8 cellular contexts compared by ENCODE assay signal in genomic region chr3:8239718-8240698, GRCh38.
DNase-seq lines count a peak whose midpoint lies in the region; ATAC-seq and TF ChIP-seq lines count a peak whose summit lies in the region.

No MANE protein-coding gene starts in this region.

- H3K27me3 ChIP-seq in heart left ventricle, result no peaks in the 10 kb centered on the region
- H3K27me3 ChIP-seq in sigmoid colon, result no peaks in the 10 kb centered on the region

- no peak overlapping the region for H3K27ac ChIP-seq in heart left ventricle
- H3K27ac ChIP-seq in sigmoid colon, result no peak overlapping the region

- peak; percentile 67 to 85 (median 76) for TF ChIP-seq CTCF in heart left ventricle (IDR thresholded peaks at IDR 0.05)
- TF ChIP-seq CTCF in sigmoid colon (IDR thresholded peaks at IDR 0.05), result peak in 3 of 4 experiments; percentile 12 to 54 (median 35)

- H3K36me3 ChIP-seq in heart left ventricle, result no peaks in the 10 kb centered on the region
- no peaks in the 10 kb centered on the region for H3K36me3 ChIP-seq in sigmoid colon

- DNase-seq in CMK (ENCODE audit: low read depth) (peak; percentile 18), NCI-H2171 (lab: John Stamatoyannopoulos, UW) (peak; percentile 1), activated T-cell treated with anti-CD3 and anti-CD28 coated beads for 4 hours (peak; percentile 2), heart left ventricle (peak in 1 of 5 donors; percentile 12), sigmoid colon (no peak), DMS79 treated with DMSO at 0.1 percent for 48 hours (lab: John Stamatoyannopoulos, UW) (no peak)

- H3K4me1 ChIP-seq in heart left ventricle (peaks cover 0 to 13% (median 0%) of the 10 kb centered on the region in 12 donors), sigmoid colon (peaks cover 0 to 21% (median 13%) of the 10 kb centered on the region in 4 donors)

- H3K9me3 ChIP-seq in heart left ventricle, result peaks cover 0 to 30% (median 8%) of the 10 kb centered on the region in 12 donors
- peaks cover 0 to 6% (median 2%) of the 10 kb centered on the region in 4 donors for H3K9me3 ChIP-seq in sigmoid colon

- H3K4me3 ChIP-seq in heart left ventricle (no peak overlapping the region), sigmoid colon (no peak overlapping the region)

- 92 to 95% (median 94%) methylated on average over 4 of the region's 4 CpGs for WGBS in heart left ventricle, 4 donors
- 80 to 89% methylated on average over 4 of the region's 4 CpGs for WGBS in sigmoid colon, 2 donors

- ATAC-seq in GM19023 (IDR thresholded peaks at IDR 0.05; ENCODE audit: unreplicated experiment), result peak; percentile 93
- ATAC-seq in HG03045 (IDR thresholded peaks at IDR 0.05; ENCODE audit: unreplicated experiment), result peak; percentile 87
- ATAC-seq in heart left ventricle, result peak in 2 of 4 donors; percentile 44 to 59

- intact Hi-C loops in heart left ventricle (cut with DNase I) (no loop called here), sigmoid colon (cut with DNase I) (no loop called here)

- TF ChIP-seq POLR2A in heart left ventricle (IDR thresholded peaks at IDR 0.05) (no peak), sigmoid colon (IDR thresholded peaks at IDR 0.05) (no peak)

- TF ChIP-seq EP300 in sigmoid colon (IDR thresholded peaks at IDR 0.05), result no peak

Comparison
In these comparisons a context has a peak if more than half of its experiments do, and no peak if none do; other contexts are left out.
1. DNase-seq: peak in CMK (single experiment), NCI-H2171 (single experiment) and activated T-cell treated with anti-CD3 and anti-CD28 coated beads for 4 hours (single experiment); none in sigmoid colon (single experiment) and DMS79 treated with DMSO at 0.1 percent for 48 hours (single experiment).